ENCODE assay signal across 14 cellular contexts in genomic region chr5:65261499-65261898, GRCh38.
"Had no signal": no experiment of that assay in that cellular context is flagged by ENCODE, and none has a peak within 500 bp of the region (broad histone marks: within the 10 kb centered on the region; RNA-seq: fewer than 3 reads in every experiment).

No MANE protein-coding gene starts in this region.

- H3K4me1 ChIP-seq: uterus had no signal

- DNase-seq: activated CD4-positive, alpha-beta memory T cell treated with anti-CD3 and anti-CD28 coated beads, Interleukin-2, amount 10 ng/mL, durations not matched to agents 7 days and 5 days; activated gamma-delta T cell; activated naive CD8-positive, alpha-beta T cell treated with anti-CD3 and anti-CD28 coated beads, Interleukin-2, amount 10 ng/mL, durations not matched to agents 7 days and 5 days; activated T-cell treated with anti-CD3 and anti-CD28 coated beads, Interleukin-2, amount 50 U/mL, for 48 hours; aorta; effector memory CD4-positive, alpha-beta T cell; hippocampal formation; naive B cell; small intestine; tibial artery had no signal

- H3K27me3 ChIP-seq: right atrium auricular region, tibial artery, uterus had no signal

- H3K4me3 ChIP-seq: lung, right atrium auricular region, tibial artery, uterus had no signal

- H3K36me3 ChIP-seq: right atrium auricular region, tibial artery, uterus had no signal

- H3K9me3 ChIP-seq: right atrium auricular region, tibial artery, uterus had no signal

- H3K27ac ChIP-seq: coronary artery, right atrium auricular region, uterus had no signal
